1 cellular context compared by ENCODE assay signal in the genomic region with DNA sequence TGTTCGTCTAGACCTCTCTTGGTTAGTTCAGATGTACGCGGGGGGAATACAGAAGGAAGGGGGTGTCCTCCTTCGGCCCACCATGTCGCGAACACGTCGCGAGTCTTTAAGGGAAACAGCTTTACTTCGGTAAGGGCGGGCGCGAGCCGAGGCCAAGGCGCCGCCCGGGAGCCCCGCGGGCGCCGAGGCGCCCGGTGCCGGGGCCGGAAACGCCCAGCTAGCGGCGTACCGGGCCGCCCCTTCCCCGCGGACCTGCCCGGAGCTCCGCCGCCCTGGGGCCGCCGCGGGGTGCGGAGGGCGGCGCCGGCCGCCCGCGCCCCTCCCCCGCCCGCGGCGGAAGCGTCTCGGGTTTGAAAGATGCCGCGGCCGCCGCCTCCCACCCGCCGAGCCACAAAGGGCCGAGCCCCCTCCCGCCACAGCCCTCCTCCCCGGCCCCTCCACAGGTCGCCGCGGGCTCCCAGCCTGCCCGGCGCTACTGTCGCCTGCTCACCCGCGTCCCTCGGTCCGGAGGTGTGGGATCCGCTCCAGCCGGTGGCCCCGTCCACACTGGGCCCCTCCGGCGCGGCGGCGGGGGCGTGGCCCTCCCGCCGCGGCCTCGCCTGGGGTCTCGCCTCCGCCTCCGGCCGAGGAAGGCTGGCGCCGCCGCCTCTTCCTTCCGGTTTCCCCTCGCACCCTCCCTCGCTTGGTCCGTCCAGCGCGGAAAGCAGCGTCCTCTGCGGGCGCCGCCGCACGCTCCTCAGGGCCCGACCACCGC.
TF ChIP-seq lines count a peak whose summit lies in the region.

A gene (minus strand): TSS at position 715 of the 754 bp plus-strand sequence. CDS start 12,156 bp downstream, outside the sequence.

TF ChIP-seq in K562, 482 proteins besides CTCF, POLR2A, EP300 and RAD21 (continued from another document and continues in another):
- TF ChIP-seq TAF1 (IDR thresholded peaks at IDR 0.05; ENCODE audit: control insufficient read depth, extremely low read depth, insufficient read depth, low read length, severe bottlenecking) (peak; percentile 79), ARID1B (IDR thresholded peaks at IDR 0.05) (no peak), DMBX1 (CRISPR knock-in tag; IDR thresholded peaks at IDR 0.05; ENCODE audit: borderline replicate concordance) (no peak), ZNF76 (CRISPR knock-in tag; IDR thresholded peaks at IDR 0.05; ENCODE audit: borderline replicate concordance) (no peak; the same call in 1 of the 2 replicates), JUND (IDR thresholded peaks at IDR 0.05; ENCODE audit: borderline replicate concordance, low read depth, low read length) (no peak; the same call in 1 of the 2 replicates), JUND (tag; IDR thresholded peaks at IDR 0.05; ENCODE audit: borderline replicate concordance, low read depth, low read length) (no peak; the same call in 2 of the 3 replicates), KLF10 (CRISPR knock-in tag; IDR thresholded peaks at IDR 0.05) (no peak), ZNF696 (CRISPR knock-in tag; conservative IDR thresholded peaks at IDR 0.05) (no peak), HDAC1 (IDR thresholded peaks at IDR 0.05) (peak in 1 of 2 experiments; percentile 50; a peak in 1 of 4 replicates), POLR2G (IDR thresholded peaks at IDR 0.05; ENCODE audit: low read depth, low read length) (peak; percentile 94), GTF2E2 (tag; IDR thresholded peaks at IDR 0.05) (peak; percentile 59; the same call in 1 of the 2 replicates), TEAD4 (IDR thresholded peaks at IDR 0.05; ENCODE audit: low read length) (no peak; the same call in 1 of the 2 replicates), TEAD4 (CRISPR knock-in tag; IDR thresholded peaks at IDR 0.05; ENCODE audit: borderline replicate concordance) (no peak), KAT7 (CRISPR knock-in tag; IDR thresholded peaks at IDR 0.05; ENCODE audit: borderline replicate concordance) (0 out of 2 replicates have a peak, but pooled peaks have one; percentile 42), POLR2B (IDR thresholded peaks at IDR 0.05; ENCODE audit: low read depth, partially characterized antibody) (no peak), SP1 (CRISPR knock-in tag; IDR thresholded peaks at IDR 0.05) (no peak), GABPB1 (CRISPR knock-in tag; IDR thresholded peaks at IDR 0.05) (peak; percentile 65; the same call in 1 of the 2 replicates), ZNF121 (CRISPR knock-in tag; conservative IDR thresholded peaks at IDR 0.05) (peak; percentile 97), ZNF561 (CRISPR knock-in tag; conservative IDR thresholded peaks at IDR 0.05) (no peak), MIER1 (IDR thresholded peaks at IDR 0.05; ENCODE audit: low read depth) (no peak), DNMT1 (IDR thresholded peaks at IDR 0.05) (no peak), JUNB (CRISPR knock-in tag; conservative IDR thresholded peaks at IDR 0.05) (no peak), RCOR1 (IDR thresholded peaks at IDR 0.05; ENCODE audit: borderline replicate concordance in 1 of 2, low read depth in 2 of 2, low read length in 2 of 2) (no peak), SMAD1 (IDR thresholded peaks at IDR 0.05; ENCODE audit: low read depth, low read length, partially characterized antibody) (peak; percentile 78), SRSF7 (optimal IDR thresholded peaks at IDR 0.05; ENCODE audit: low read depth, low read length) (no peak), LCOR (CRISPR knock-in tag; IDR thresholded peaks at IDR 0.05) (no peak)
- TF ChIP-seq, protein P1, sequence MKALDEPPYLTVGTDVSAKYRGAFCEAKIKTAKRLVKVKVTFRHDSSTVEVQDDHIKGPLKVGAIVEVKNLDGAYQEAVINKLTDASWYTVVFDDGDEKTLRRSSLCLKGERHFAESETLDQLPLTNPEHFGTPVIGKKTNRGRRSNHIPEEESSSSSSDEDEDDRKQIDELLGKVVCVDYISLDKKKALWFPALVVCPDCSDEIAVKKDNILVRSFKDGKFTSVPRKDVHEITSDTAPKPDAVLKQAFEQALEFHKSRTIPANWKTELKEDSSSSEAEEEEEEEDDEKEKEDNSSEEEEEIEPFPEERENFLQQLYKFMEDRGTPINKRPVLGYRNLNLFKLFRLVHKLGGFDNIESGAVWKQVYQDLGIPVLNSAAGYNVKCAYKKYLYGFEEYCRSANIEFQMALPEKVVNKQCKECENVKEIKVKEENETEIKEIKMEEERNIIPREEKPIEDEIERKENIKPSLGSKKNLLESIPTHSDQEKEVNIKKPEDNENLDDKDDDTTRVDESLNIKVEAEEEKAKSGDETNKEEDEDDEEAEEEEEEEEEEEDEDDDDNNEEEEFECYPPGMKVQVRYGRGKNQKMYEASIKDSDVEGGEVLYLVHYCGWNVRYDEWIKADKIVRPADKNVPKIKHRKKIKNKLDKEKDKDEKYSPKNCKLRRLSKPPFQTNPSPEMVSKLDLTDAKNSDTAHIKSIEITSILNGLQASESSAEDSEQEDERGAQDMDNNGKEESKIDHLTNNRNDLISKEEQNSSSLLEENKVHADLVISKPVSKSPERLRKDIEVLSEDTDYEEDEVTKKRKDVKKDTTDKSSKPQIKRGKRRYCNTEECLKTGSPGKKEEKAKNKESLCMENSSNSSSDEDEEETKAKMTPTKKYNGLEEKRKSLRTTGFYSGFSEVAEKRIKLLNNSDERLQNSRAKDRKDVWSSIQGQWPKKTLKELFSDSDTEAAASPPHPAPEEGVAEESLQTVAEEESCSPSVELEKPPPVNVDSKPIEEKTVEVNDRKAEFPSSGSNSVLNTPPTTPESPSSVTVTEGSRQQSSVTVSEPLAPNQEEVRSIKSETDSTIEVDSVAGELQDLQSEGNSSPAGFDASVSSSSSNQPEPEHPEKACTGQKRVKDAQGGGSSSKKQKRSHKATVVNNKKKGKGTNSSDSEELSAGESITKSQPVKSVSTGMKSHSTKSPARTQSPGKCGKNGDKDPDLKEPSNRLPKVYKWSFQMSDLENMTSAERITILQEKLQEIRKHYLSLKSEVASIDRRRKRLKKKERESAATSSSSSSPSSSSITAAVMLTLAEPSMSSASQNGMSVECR (CRISPR knock-in tag; IDR thresholded peaks at IDR 0.05) = peak; percentile 70
- TF ChIP-seq, protein P2, sequence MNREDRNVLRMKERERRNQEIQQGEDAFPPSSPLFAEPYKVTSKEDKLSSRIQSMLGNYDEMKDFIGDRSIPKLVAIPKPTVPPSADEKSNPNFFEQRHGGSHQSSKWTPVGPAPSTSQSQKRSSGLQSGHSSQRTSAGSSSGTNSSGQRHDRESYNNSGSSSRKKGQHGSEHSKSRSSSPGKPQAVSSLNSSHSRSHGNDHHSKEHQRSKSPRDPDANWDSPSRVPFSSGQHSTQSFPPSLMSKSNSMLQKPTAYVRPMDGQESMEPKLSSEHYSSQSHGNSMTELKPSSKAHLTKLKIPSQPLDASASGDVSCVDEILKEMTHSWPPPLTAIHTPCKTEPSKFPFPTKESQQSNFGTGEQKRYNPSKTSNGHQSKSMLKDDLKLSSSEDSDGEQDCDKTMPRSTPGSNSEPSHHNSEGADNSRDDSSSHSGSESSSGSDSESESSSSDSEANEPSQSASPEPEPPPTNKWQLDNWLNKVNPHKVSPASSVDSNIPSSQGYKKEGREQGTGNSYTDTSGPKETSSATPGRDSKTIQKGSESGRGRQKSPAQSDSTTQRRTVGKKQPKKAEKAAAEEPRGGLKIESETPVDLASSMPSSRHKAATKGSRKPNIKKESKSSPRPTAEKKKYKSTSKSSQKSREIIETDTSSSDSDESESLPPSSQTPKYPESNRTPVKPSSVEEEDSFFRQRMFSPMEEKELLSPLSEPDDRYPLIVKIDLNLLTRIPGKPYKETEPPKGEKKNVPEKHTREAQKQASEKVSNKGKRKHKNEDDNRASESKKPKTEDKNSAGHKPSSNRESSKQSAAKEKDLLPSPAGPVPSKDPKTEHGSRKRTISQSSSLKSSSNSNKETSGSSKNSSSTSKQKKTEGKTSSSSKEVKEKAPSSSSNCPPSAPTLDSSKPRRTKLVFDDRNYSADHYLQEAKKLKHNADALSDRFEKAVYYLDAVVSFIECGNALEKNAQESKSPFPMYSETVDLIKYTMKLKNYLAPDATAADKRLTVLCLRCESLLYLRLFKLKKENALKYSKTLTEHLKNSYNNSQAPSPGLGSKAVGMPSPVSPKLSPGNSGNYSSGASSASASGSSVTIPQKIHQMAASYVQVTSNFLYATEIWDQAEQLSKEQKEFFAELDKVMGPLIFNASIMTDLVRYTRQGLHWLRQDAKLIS (CRISPR knock-in tag; IDR thresholded peaks at IDR 0.05) = peak; percentile 36; the same call in 1 of the 2 replicates
- TF ChIP-seq, protein P3, sequence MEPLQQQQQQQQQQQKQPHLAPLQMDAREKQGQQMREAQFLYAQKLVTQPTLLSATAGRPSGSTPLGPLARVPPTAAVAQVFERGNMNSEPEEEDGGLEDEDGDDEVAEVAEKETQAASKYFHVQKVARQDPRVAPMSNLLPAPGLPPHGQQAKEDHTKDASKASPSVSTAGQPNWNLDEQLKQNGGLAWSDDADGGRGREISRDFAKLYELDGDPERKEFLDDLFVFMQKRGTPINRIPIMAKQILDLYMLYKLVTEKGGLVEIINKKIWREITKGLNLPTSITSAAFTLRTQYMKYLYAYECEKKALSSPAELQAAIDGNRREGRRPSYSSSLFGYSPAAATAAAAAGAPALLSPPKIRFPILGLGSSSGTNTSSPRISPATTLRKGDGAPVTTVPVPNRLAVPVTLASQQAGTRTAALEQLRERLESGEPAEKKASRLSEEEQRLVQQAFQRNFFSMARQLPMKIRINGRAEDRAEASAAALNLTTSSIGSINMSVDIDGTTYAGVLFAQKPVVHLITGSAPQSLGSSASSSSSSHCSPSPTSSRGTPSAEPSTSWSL (CRISPR knock-in tag; IDR thresholded peaks at IDR 0.05; ENCODE audit: borderline replicate concordance) = no peak
- TF ChIP-seq, protein P4, sequence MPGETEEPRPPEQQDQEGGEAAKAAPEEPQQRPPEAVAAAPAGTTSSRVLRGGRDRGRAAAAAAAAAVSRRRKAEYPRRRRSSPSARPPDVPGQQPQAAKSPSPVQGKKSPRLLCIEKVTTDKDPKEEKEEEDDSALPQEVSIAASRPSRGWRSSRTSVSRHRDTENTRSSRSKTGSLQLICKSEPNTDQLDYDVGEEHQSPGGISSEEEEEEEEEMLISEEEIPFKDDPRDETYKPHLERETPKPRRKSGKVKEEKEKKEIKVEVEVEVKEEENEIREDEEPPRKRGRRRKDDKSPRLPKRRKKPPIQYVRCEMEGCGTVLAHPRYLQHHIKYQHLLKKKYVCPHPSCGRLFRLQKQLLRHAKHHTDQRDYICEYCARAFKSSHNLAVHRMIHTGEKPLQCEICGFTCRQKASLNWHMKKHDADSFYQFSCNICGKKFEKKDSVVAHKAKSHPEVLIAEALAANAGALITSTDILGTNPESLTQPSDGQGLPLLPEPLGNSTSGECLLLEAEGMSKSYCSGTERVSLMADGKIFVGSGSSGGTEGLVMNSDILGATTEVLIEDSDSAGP (CRISPR knock-in tag; IDR thresholded peaks at IDR 0.05) = no peak
- TF ChIP-seq, protein P5, sequence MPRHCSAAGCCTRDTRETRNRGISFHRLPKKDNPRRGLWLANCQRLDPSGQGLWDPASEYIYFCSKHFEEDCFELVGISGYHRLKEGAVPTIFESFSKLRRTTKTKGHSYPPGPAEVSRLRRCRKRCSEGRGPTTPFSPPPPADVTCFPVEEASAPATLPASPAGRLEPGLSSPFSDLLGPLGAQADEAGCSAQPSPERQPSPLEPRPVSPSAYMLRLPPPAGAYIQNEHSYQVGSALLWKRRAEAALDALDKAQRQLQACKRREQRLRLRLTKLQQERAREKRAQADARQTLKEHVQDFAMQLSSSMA (CRISPR knock-in tag; IDR thresholded peaks at IDR 0.05) = no peak
- TF ChIP-seq, protein P6, sequence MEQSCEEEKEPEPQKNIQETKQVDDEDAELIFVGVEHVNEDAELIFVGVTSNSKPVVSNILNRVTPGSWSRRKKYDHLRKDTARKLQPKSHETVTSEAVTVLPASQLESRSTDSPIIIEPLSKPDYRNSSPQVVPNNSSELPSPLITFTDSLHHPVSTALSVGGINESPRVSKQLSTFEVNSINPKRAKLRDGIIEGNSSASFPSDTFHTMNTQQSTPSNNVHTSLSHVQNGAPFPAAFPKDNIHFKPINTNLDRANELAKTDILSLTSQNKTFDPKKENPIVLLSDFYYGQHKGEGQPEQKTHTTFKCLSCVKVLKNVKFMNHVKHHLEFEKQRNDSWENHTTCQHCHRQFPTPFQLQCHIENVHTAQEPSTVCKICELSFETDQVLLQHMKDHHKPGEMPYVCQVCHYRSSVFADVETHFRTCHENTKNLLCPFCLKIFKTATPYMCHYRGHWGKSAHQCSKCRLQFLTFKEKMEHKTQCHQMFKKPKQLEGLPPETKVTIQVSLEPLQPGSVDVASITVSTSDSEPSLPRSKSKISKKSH (CRISPR knock-in tag; IDR thresholded peaks at IDR 0.05) = no peak
- TF ChIP-seq, protein P7, sequence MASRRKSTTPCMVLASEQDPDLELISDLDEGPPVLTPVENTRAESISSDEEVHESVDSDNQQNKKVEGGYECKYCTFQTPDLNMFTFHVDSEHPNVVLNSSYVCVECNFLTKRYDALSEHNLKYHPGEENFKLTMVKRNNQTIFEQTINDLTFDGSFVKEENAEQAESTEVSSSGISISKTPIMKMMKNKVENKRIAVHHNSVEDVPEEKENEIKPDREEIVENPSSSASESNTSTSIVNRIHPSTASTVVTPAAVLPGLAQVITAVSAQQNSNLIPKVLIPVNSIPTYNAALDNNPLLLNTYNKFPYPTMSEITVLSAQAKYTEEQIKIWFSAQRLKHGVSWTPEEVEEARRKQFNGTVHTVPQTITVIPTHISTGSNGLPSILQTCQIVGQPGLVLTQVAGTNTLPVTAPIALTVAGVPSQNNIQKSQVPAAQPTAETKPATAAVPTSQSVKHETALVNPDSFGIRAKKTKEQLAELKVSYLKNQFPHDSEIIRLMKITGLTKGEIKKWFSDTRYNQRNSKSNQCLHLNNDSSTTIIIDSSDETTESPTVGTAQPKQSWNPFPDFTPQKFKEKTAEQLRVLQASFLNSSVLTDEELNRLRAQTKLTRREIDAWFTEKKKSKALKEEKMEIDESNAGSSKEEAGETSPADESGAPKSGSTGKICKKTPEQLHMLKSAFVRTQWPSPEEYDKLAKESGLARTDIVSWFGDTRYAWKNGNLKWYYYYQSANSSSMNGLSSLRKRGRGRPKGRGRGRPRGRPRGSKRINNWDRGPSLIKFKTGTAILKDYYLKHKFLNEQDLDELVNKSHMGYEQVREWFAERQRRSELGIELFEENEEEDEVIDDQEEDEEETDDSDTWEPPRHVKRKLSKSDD (conservative IDR thresholded peaks at IDR 0.05; ENCODE audit: low read length) = no peak
- TF ChIP-seq, protein P8, sequence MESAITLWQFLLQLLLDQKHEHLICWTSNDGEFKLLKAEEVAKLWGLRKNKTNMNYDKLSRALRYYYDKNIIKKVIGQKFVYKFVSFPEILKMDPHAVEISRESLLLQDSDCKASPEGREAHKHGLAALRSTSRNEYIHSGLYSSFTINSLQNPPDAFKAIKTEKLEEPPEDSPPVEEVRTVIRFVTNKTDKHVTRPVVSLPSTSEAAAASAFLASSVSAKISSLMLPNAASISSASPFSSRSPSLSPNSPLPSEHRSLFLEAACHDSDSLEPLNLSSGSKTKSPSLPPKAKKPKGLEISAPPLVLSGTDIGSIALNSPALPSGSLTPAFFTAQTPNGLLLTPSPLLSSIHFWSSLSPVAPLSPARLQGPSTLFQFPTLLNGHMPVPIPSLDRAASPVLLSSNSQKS (CRISPR knock-in tag; IDR thresholded peaks at IDR 0.05) = no peak
- TF ChIP-seq, protein P9, sequence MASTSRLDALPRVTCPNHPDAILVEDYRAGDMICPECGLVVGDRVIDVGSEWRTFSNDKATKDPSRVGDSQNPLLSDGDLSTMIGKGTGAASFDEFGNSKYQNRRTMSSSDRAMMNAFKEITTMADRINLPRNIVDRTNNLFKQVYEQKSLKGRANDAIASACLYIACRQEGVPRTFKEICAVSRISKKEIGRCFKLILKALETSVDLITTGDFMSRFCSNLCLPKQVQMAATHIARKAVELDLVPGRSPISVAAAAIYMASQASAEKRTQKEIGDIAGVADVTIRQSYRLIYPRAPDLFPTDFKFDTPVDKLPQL (IDR thresholded peaks at IDR 0.05; ENCODE audit: extremely low read depth, insufficient read length) = no peak
